7 cellular contexts compared by ENCODE assay signal in the genomic region with DNA sequence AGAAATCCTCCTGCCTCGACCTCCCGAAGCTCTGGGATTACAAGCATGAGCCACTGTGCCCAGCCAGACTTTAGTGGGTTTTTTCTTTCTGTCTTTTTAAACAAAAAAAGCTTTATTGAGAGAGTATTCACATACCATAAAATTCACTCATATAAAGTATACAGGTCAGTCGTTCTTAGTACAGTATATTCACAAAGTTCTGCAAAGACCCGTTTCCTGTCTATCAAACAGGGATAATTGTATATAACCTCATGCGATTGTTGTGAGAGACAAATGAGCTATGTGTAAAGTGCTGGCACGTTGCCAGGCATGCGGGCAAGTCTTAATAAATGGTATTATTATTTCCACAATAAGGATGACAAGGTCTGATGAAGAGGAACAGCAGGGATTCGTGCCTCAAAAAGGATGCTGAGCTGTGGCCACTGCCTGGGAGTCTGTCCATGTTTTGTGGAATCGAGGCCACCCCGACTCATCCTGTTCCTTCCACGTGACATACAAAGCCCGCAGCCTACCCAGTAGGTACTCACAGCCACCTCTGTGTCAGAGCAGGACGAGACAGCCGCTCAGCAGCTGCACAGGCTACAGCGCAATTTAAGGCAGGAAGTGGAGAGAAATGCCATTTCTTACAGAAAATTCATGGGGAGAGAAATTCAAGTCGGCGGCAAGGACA. TPM values are rescaled to one million over a fixed set of nuclear protein-coding genes. Genes with fewer than 3 reads are reported as not detected.
DNase-seq lines count a peak whose midpoint lies in the region; ATAC-seq lines count a peak whose summit lies in the region.

No MANE protein-coding gene starts in this region.

- no peaks in the 10 kb centered on the region for H3K36me3 Mint-ChIP-seq in activated naive CD8-positive, alpha-beta T cell treated with anti-CD3 and anti-CD28 coated beads for 36 hours

- no peak overlapping the region for H3K4me3 Mint-ChIP-seq in activated naive CD8-positive, alpha-beta T cell treated with anti-CD3 and anti-CD28 coated beads for 36 hours

- no peak for ATAC-seq in GM21529 (IDR thresholded peaks at IDR 0.05; ENCODE audit: unreplicated experiment)

- peak overlapping the region; percentile 54 for H3K27ac Mint-ChIP-seq in activated naive CD8-positive, alpha-beta T cell treated with anti-CD3 and anti-CD28 coated beads for 36 hours

- no peaks in the 10 kb centered on the region for H3K9me3 Mint-ChIP-seq in activated naive CD8-positive, alpha-beta T cell treated with anti-CD3 and anti-CD28 coated beads for 36 hours

- DNase-seq in LHCN-M2 (ENCODE audit: low read depth) (peak; percentile 97), SHP77 treated with DMSO at 0.1 percent for 48 hours (lab: John Stamatoyannopoulos, UW) (peak; percentile 73), medulla oblongata (ENCODE audit: extremely low spot score) (no peak), SKM-1 treated with dmso at 0.1 percent for 144 hours (lab: John Stamatoyannopoulos, UW; ENCODE audit: unreplicated experiment) (no peak)
- DNase-seq in activated naive CD8-positive, alpha-beta T cell treated with anti-CD3 and anti-CD28 coated beads for 36 hours: peak; percentile 53
- peak; percentile 40 to 46 for DNase-seq in stimulated activated CD4-positive, alpha-beta T cell treated with anti-CD3 and anti-CD28 coated beads, Interleukin-2, amount 100 ng/mL, for 24 hours

- no peaks in the 10 kb centered on the region for H3K27me3 Mint-ChIP-seq in activated naive CD8-positive, alpha-beta T cell treated with anti-CD3 and anti-CD28 coated beads for 36 hours

- H3K4me1 Mint-ChIP-seq in activated naive CD8-positive, alpha-beta T cell treated with anti-CD3 and anti-CD28 coated beads for 36 hours: peaks cover 5% of the 10 kb centered on the region

RNA-seq across cellular contexts. Expression of gene SMKR1, which starts 51.7 kb away (rescaled TPM):
- 0.46 and 0.71 TPM in 2 replicates for total RNA-seq in LHCN-M2 (2014; rRNA removed)
- 0.38 TPM for polyA plus RNA-seq in LHCN-M2 (2012)
- 1 to 10 TPM; 4.1 to 6.1 TPM for total RNA-seq in activated naive CD8-positive, alpha-beta T cell treated with anti-CD3 and anti-CD28 coated beads for 36 hours

RNA-seq across cellular contexts. Expression of gene NRF1, which starts 57.5 kb away (rescaled TPM):
- 9.2 and 12.7 TPM in 2 replicates for total RNA-seq in LHCN-M2 (2014; rRNA removed)
- 8.2 TPM for polyA plus RNA-seq in LHCN-M2 (2012)
- 10 to 100 TPM; 17.9 to 20.4 TPM for total RNA-seq in activated naive CD8-positive, alpha-beta T cell treated with anti-CD3 and anti-CD28 coated beads for 36 hours

Comparison
In these comparisons a context has a peak if more than half of its experiments do, and no peak if none do; other contexts are left out.
1. DNase-seq: peak in LHCN-M2 (single experiment), SHP77 treated with DMSO at 0.1 percent for 48 hours (single experiment), activated naive CD8-positive, alpha-beta T cell treated with anti-CD3 and anti-CD28 coated beads for 36 hours (single experiment) and stimulated activated CD4-positive, alpha-beta T cell treated with anti-CD3 and anti-CD28 coated beads, Interleukin-2, amount 100 ng/mL, for 24 hours (2 of 2); none in medulla oblongata (single experiment) and SKM-1 treated with dmso at 0.1 percent for 144 hours (single experiment).